In genomic region chr14:50521912-50522341, GRCh38 we compare ENCODE assay signal across 8 cellular contexts. TPM values are rescaled to one million over a fixed set of nuclear protein-coding genes. Genes with fewer than 3 reads are reported as not detected.
DNase-seq lines count a peak whose midpoint lies in the region; ATAC-seq and TF ChIP-seq lines count a peak whose summit lies in the region.

No MANE protein-coding gene starts in this region.

- H3K4me3 ChIP-seq in GM12865 (ENCODE audit: low read depth, low read length) (peak overlapping the region; percentile 43), IMR-90 (ENCODE audit: insufficient read depth, low read depth, low read length) (no peak overlapping the region), esophagus muscularis mucosa (no peak overlapping the region)

- 100% methylated on average over 1 of the region's 1 CpG; no CpG with 5 or more reads in 1 of the 2 experiments for WGBS in IMR-90 (ENCODE audit: extremely low coverage in 2 of 2, insufficient read length in 1 of 2), 2 experiments
- WGBS in esophagus muscularis mucosa, result 62% methylated on average over 1 of the region's 1 CpG

- POLR2A ChIA-PET in IMR-90 (lab: Charles Lee; ENCODE audit: unreplicated experiment), result no interaction called here

- H4K20me1 ChIP-seq in IMR-90 (ENCODE audit: insufficient read depth, low read length), result peaks cover 87% of the 10 kb centered on the region

- dilution Hi-C loops in IMR-90 (cut with HindIII; ENCODE audit: low sequenced_read_pairs, unreplicated experiment), result no loop called here

- H4K8ac ChIP-seq in IMR-90 (ENCODE audit: low read depth in 2 of 2, low read length in 2 of 2), result no peak overlapping the region

- no peak overlapping the region for H4K5ac ChIP-seq in IMR-90 (ENCODE audit: low read depth, low read length)

- peak overlapping the region; percentile 28 for H2BK5ac ChIP-seq in IMR-90 (ENCODE audit: low read depth, low read length, poor library complexity, severe bottlenecking)

- no peak overlapping the region for H3K23ac ChIP-seq in IMR-90 (ENCODE audit: low read depth, low read length)

- peak overlapping the region; percentile 72; the same call in 1 of the 2 replicates for H3K4me2 ChIP-seq in IMR-90 (ENCODE audit: low read depth, low read length)

- no peak overlapping the region for H4K91ac ChIP-seq in IMR-90 (ENCODE audit: insufficient read depth, low read depth, low read length)

- H3K18ac ChIP-seq in IMR-90 (ENCODE audit: low read depth, low read length), result no peak overlapping the region

- no peak for TF ChIP-seq RAD21 in IMR-90 (IDR thresholded peaks at IDR 0.05; ENCODE audit: low read length)

- ATAC-seq in GM21528 (IDR thresholded peaks at IDR 0.05; ENCODE audit: low FRiP score, unreplicated experiment) (peak; percentile 53), IMR-90 (ENCODE audit: low read depth) (peak; percentile 12; the same call in 1 of the 2 replicates)

- no peak for TF ChIP-seq CTCF in GM12865 (IDR thresholded peaks at IDR 0.05; ENCODE audit: insufficient read depth, low read depth, low read length, missing control alignments)
- no peak for TF ChIP-seq CTCF in IMR-90 (conservative IDR thresholded peaks at IDR 0.05; ENCODE audit: low read depth, low read length)
- no peak for TF ChIP-seq CTCF in esophagus muscularis mucosa (IDR thresholded peaks at IDR 0.05)

- peaks cover 7 to 62% of the 10 kb centered on the region in 2 experiments; a peak in 2 of 4 replicates for H3K79me1 ChIP-seq in IMR-90 (ENCODE audit: low read depth in 1 of 2, low read length in 2 of 2)

- no peaks in the 10 kb centered on the region for H3K9me3 ChIP-seq in IMR-90 (ENCODE audit: control insufficient read depth, insufficient read depth, low read length)
- H3K9me3 ChIP-seq in esophagus muscularis mucosa, result no peaks in the 10 kb centered on the region

- no peak overlapping the region for H3K56ac ChIP-seq in IMR-90 (ENCODE audit: extremely low read depth, insufficient read depth, low read length)

- H3K27ac ChIP-seq in IMR-90 (ENCODE audit: insufficient read depth, low read length) (no peak overlapping the region), esophagus muscularis mucosa (replicated peaks in 1 of 4) (peak overlapping the region in 3 of 4 donors; percentile 5 to 48 (median 35))

- H3K4ac ChIP-seq in IMR-90 (ENCODE audit: low read depth, low read length), result no peak overlapping the region

- no peak overlapping the region for H2BK15ac ChIP-seq in IMR-90 (ENCODE audit: low read depth, low read length)

- no peak for TF ChIP-seq EP300 in esophagus muscularis mucosa (IDR thresholded peaks at IDR 0.05)

- BruUV-seq in IMR-90 (replicated peaks; lab: Mats Ljungman, UMichigan), result no TSS peak

- no peak overlapping the region for H2AK9ac ChIP-seq in IMR-90 (replicated peaks; ENCODE audit: low read depth, low read length, poor library complexity)

- H2BK20ac ChIP-seq in IMR-90 (ENCODE audit: low read depth, low read length), result no peak overlapping the region

- TF ChIP-seq POLR2A in IMR-90 (IDR thresholded peaks at IDR 0.05; ENCODE audit: low read depth, low read length), result no peak
- no peak for TF ChIP-seq POLR2A in esophagus muscularis mucosa (IDR thresholded peaks at IDR 0.05; ENCODE audit: low read depth)

- H3K9me1 ChIP-seq in IMR-90 (ENCODE audit: insufficient read depth, low read length), result peaks cover 7% of the 10 kb centered on the region

- in situ Hi-C loops in IMR-90 (cut with MboI; ENCODE audit: low sequenced_read_pairs), result loop anchor here (10.0 kb wide), 1 partner anchor 657 kb away; no protein-coding TSS in a partner anchor

- H3K36me3 ChIP-seq in IMR-90 (ENCODE audit: control insufficient read depth, insufficient read depth, low read length) (peaks cover 9% of the 10 kb centered on the region), esophagus muscularis mucosa (peaks cover 0 to 5% (median 0%) of the 10 kb centered on the region in 4 donors)

- H2AFZ ChIP-seq in IMR-90 (replicated peaks; ENCODE audit: low read length, poor library complexity), result no peak overlapping the region

- no peak overlapping the region for H3K9ac ChIP-seq in IMR-90 (ENCODE audit: low read depth, low read length)

- H2BK120ac ChIP-seq in IMR-90 (ENCODE audit: low read depth, low read length), result no peak overlapping the region

- DNase-seq in GM12865 (ENCODE audit: low read depth) (peak; percentile 69), IMR-90 (peak; percentile 62), esophagus muscularis mucosa (ENCODE audit: extremely low spot score) (no peak), NCI-H2171 (lab: John Stamatoyannopoulos, UW) (no peak), RPMI8226 (no peak), NCI-H2171 treated with DMSO at 0.1 percent for 48 hours (lab: John Stamatoyannopoulos, UW) (no peak), hippocampal formation (lab: John Stamatoyannopoulos, UW) (no peak)

- no peak overlapping the region for H3K14ac ChIP-seq in IMR-90 (replicated peaks; ENCODE audit: low read depth, low read length)

- CTCF ChIA-PET in IMR-90 (lab: Yijun Ruan, JAX), result no interaction called here

- H3K4me1 ChIP-seq in IMR-90 (ENCODE audit: control insufficient read depth, insufficient read depth, low read length), result peaks cover 12% of the 10 kb centered on the region; the same call in 1 of the 2 replicates
- H3K4me1 ChIP-seq in esophagus muscularis mucosa, result peaks cover 0 to 61% (median 47%) of the 10 kb centered on the region in 4 donors

- intact Hi-C loops in IMR-90 (cut with micrococcal nuclease) (loop anchor here (10.0 kb wide), 1 partner anchor 67 kb away; no protein-coding TSS in a partner anchor), esophagus muscularis mucosa (cut with DNase I) (no loop called here)

- H3K27me3 ChIP-seq in IMR-90 (ENCODE audit: control insufficient read depth, insufficient read depth, low read length) (no peaks in the 10 kb centered on the region), esophagus muscularis mucosa (no peaks in the 10 kb centered on the region)

- no peak overlapping the region for H2AK5ac ChIP-seq in IMR-90 (ENCODE audit: low read depth, low read length)

TF ChIP-seq in IMR-90, 13 proteins besides CTCF, POLR2A, EP300 and RAD21:
- TF ChIP-seq SMC3 (IDR thresholded peaks at IDR 0.05; ENCODE audit: low read depth, low read length) (no peak), CHD1 (IDR thresholded peaks at IDR 0.05; ENCODE audit: low read depth, low read length) (no peak), MAZ (IDR thresholded peaks at IDR 0.05; ENCODE audit: borderline replicate concordance, low read depth, low read length) (no peak), RFX5 (IDR thresholded peaks at IDR 0.05; ENCODE audit: low read depth, low read length) (no peak), FOS (IDR thresholded peaks at IDR 0.05; ENCODE audit: low read depth, low read length) (no peak), RCOR1 (IDR thresholded peaks at IDR 0.05; ENCODE audit: insufficient replicate concordance, low read length) (no peak)

RNA-seq across cellular contexts. Expression of gene MAP4K5, which starts 10.4 kb away (rescaled TPM):
- 46.1 and 66.1 TPM in 2 replicates for total RNA-seq in IMR-90 (2012; rRNA removed)
- 27.5 and 33.1 TPM in 2 replicates for polyA plus RNA-seq in IMR-90 (2012; rRNA removed)
- polyA plus RNA-seq in IMR-90 (2012; cell fraction: cytosol; rRNA removed), result 74.9 and 171 TPM in 2 replicates
- 104 and 109 TPM in 2 replicates for polyA plus RNA-seq in IMR-90 (2012; cell fraction: nucleus; rRNA removed; ENCODE audit: low replicate concordance)
- 100 to 1,000 TPM in 1 of 4 donors, 10 to 100 TPM in 3; 84.4 to 108 (median 91.2) TPM for total RNA-seq in esophagus muscularis mucosa

RNA-seq across cellular contexts. Expression of gene ATL1, which starts 38.0 kb away (rescaled TPM):
- total RNA-seq in IMR-90 (2012; rRNA removed), result 10.3 and 12.2 TPM in 2 replicates
- 5.3 and 6.0 TPM in 2 replicates for polyA plus RNA-seq in IMR-90 (2012; rRNA removed)
- polyA plus RNA-seq in IMR-90 (2012; cell fraction: cytosol; rRNA removed), result 1.5 and 3.6 TPM in 2 replicates
- polyA plus RNA-seq in IMR-90 (2012; cell fraction: nucleus; rRNA removed; ENCODE audit: low replicate concordance), result 2.4 and 3.9 TPM in 2 replicates
- 10 to 100 TPM; 13.6 to 27.9 (median 18.6) TPM for total RNA-seq in esophagus muscularis mucosa

Comparison
In these comparisons a context has a peak if more than half of its experiments do, and no peak if none do; other contexts are left out.
1. DNase-seq: peak in GM12865 (single experiment) and IMR-90 (single experiment); none in esophagus muscularis mucosa (single experiment), NCI-H2171 (single experiment), RPMI8226 (single experiment), NCI-H2171 treated with DMSO at 0.1 percent for 48 hours (single experiment) and hippocampal formation (0 of 2).